ENCODE assay signal across 10 cellular contexts in genomic region chr7:3267928-3268690, GRCh38. TPM values are rescaled to one million over a fixed set of nuclear protein-coding genes. Genes with fewer than 3 reads are reported as not detected.
A peak's percentile ranks its signal among the peaks of the same experiment; 100 is the strongest.
DNase-seq lines count a peak whose midpoint lies in the region; ATAC-seq, FAIRE-seq and TF ChIP-seq lines count a peak whose summit lies in the region.
"Had no signal": no experiment of that assay in that cellular context is flagged by ENCODE, and none has a peak within 500 bp of the region (broad histone marks: within the 10 kb centered on the region; RNA-seq: fewer than 3 reads in every experiment).

No MANE protein-coding gene starts in this region.

- no peak overlapping the region for H4K91ac ChIP-seq in mesenchymal stem cell (ENCODE audit: low read length)

- H3K4me1 ChIP-seq in astrocyte (ENCODE audit: insufficient read depth, low read length) (peaks cover 12% of the 10 kb centered on the region), mesenchymal stem cell (ENCODE audit: control insufficient read depth, insufficient read depth, low read depth, low read length) (peaks cover 7% of the 10 kb centered on the region), adrenal gland (replicated peaks in 1 of 2) (no peaks in the 10 kb centered on the region)

- H3K23ac ChIP-seq in mesenchymal stem cell (ENCODE audit: low read length in 2 of 2) = no peak overlapping the region

- ATAC-seq in HG03175 (IDR thresholded peaks at IDR 0.05; ENCODE audit: unreplicated experiment) (no peak), HG02763 (IDR thresholded peaks at IDR 0.05; ENCODE audit: unreplicated experiment) (no peak)
- ATAC-seq: stimulated activated naive B cell treated with anti-CD40 and anti-IgM and Interleukin-4, amounts not matched to agents 10 μg/mL and 1 μg/mL and 100 μg/mL, for 72 hours had no signal

- H3K18ac ChIP-seq in mesenchymal stem cell (ENCODE audit: low read depth in 1 of 2, low read length in 2 of 2) = peak overlapping the region in 1 of 2 experiments; percentile 2

- H2BK120ac ChIP-seq in mesenchymal stem cell (ENCODE audit: low read depth, low read length) = no peak overlapping the region

- no peak overlapping the region for H3K14ac ChIP-seq in mesenchymal stem cell (ENCODE audit: low read length in 2 of 2)

- no peaks in the 10 kb centered on the region for H3K9me3 Mint-ChIP-seq in astrocyte (ENCODE audit: unreplicated experiment)
- H3K9me3 Mint-ChIP-seq: stimulated activated naive B cell treated with anti-CD40 and anti-IgM and Interleukin-4, amounts not matched to agents 10 μg/mL and 1 μg/mL and 100 μg/mL, for 72 hours had no signal

- H4K20me1 ChIP-seq in astrocyte (ENCODE audit: insufficient read depth, low read length) = no peaks in the 10 kb centered on the region

- H2BK15ac ChIP-seq in mesenchymal stem cell (ENCODE audit: low read depth, poor library complexity, severe bottlenecking) = no peak overlapping the region

- H3K27me3 Mint-ChIP-seq in astrocyte (ENCODE audit: low read depth, unreplicated experiment) = peaks cover 7% of the 10 kb centered on the region

- peak overlapping the region; percentile 60 for H2AK5ac ChIP-seq in mesenchymal stem cell (ENCODE audit: low read length, severe bottlenecking)

- H3K36me3 Mint-ChIP-seq in astrocyte (ENCODE audit: low read depth, unreplicated experiment) = peaks cover 2% of the 10 kb centered on the region
- H3K36me3 Mint-ChIP-seq: stimulated activated naive B cell treated with anti-CD40 and anti-IgM and Interleukin-4, amounts not matched to agents 10 μg/mL and 1 μg/mL and 100 μg/mL, for 72 hours had no signal

- DNase-seq in DMS153 treated with DMSO at 0.1 percent for 48 hours (lab: John Stamatoyannopoulos, UW; ENCODE audit: unreplicated experiment) (peak; percentile 72), NCI-H2029 (lab: John Stamatoyannopoulos, UW) (peak; percentile 88), astrocyte (ENCODE audit: low read depth) (peak; percentile 99), mesenchymal stem cell (peak; percentile 95), NCI-H526 treated with DMSO at 0.1 percent for 48 hours (lab: John Stamatoyannopoulos, UW) (no peak), adrenal gland (no peak)
- DNase-seq: NCI-H2081 treated with DMSO at 0.1 percent for 48 hours; stimulated activated naive B cell treated with anti-CD40 and anti-IgM and Interleukin-4, amounts not matched to agents 10 μg/mL and 1 μg/mL and 100 μg/mL, for 72 hours had no signal

- WGBS in mesenchymal stem cell = 25% methylated on average over 9 of the region's 10 CpGs
- 40 to 51% (median 49%) methylated on average over 8 to 10 of the region's 10 CpGs for WGBS in adrenal gland, 4 donors

- no peak overlapping the region for H3K4ac ChIP-seq in mesenchymal stem cell (ENCODE audit: low read depth in 1 of 2, low read length in 2 of 2)

- H3K27ac ChIP-seq in astrocyte (ENCODE audit: low read depth, low read length) (peak overlapping the region; percentile 76), mesenchymal stem cell (ENCODE audit: low read length, poor library complexity, severe bottlenecking) (peak overlapping the region; percentile 38), adrenal gland (no peak overlapping the region)

- H3K9me3 ChIP-seq in astrocyte (ENCODE audit: insufficient read depth, low read depth, low read length) (no peaks in the 10 kb centered on the region), mesenchymal stem cell (ENCODE audit: control insufficient read depth, low read length) (peaks cover 3% of the 10 kb centered on the region), adrenal gland (replicated peaks in 1 of 3) (no peaks in the 10 kb centered on the region)

- no peak overlapping the region for H3K27ac Mint-ChIP-seq in astrocyte (ENCODE audit: unreplicated experiment)
- H3K27ac Mint-ChIP-seq: stimulated activated naive B cell treated with anti-CD40 and anti-IgM and Interleukin-4, amounts not matched to agents 10 μg/mL and 1 μg/mL and 100 μg/mL, for 72 hours had no signal

- H3K4me2 ChIP-seq in astrocyte (ENCODE audit: low read length) (peak overlapping the region; percentile 61), mesenchymal stem cell (ENCODE audit: low read length, poor library complexity, severe bottlenecking) (no peak overlapping the region)

- H2BK5ac ChIP-seq in mesenchymal stem cell (ENCODE audit: low read depth, low read length, poor library complexity, severe bottlenecking) = no peak overlapping the region

- FAIRE-seq in astrocyte (lab: Jason Lieb, UNC) = peak; percentile 67

- H2BK12ac ChIP-seq in mesenchymal stem cell (ENCODE audit: low read length in 2 of 2) = no peak overlapping the region

- no peak overlapping the region for H3K4me3 ChIP-seq in astrocyte (ENCODE audit: insufficient read depth, low read depth, low read length)
- peak overlapping the region in 1 of 2 experiments; percentile 52 for H3K4me3 ChIP-seq in mesenchymal stem cell (ENCODE audit: insufficient read depth in 1 of 2, low read depth in 1 of 2, low read length in 2 of 2)
- no peak overlapping the region for H3K4me3 ChIP-seq in adrenal gland

- peak overlapping the region; percentile 62 for H3K9ac ChIP-seq in astrocyte (ENCODE audit: low read length)
- H3K9ac ChIP-seq in mesenchymal stem cell (ENCODE audit: low read length) = peak overlapping the region; percentile 81

- H3K79me2 ChIP-seq in astrocyte (ENCODE audit: insufficient read depth, low read length) = no peaks in the 10 kb centered on the region

- H3K36me3 ChIP-seq in astrocyte (ENCODE audit: insufficient read depth, low read length) = no peaks in the 10 kb centered on the region
- H3K36me3 ChIP-seq in mesenchymal stem cell (ENCODE audit: control insufficient read depth in 1 of 2, insufficient read depth in 2 of 2, low read depth in 1 of 2, low read length in 2 of 2) = no peaks in the 10 kb centered on the region
- no peaks in the 10 kb centered on the region for H3K36me3 ChIP-seq in adrenal gland (replicated peaks in 1 of 2)

- H3K27me3 ChIP-seq in astrocyte (ENCODE audit: insufficient read depth, low read length) (peaks cover 9% of the 10 kb centered on the region), mesenchymal stem cell (ENCODE audit: control insufficient read depth in 1 of 2, insufficient read depth in 1 of 2, low read length in 2 of 2) (peaks cover 0 to 18% of the 10 kb centered on the region in 2 experiments), adrenal gland (no peaks in the 10 kb centered on the region)

- TF ChIP-seq CTCF in astrocyte (IDR thresholded peaks at IDR 0.05; ENCODE audit: insufficient read depth, low read depth, low read length) (no peak), adrenal gland (IDR thresholded peaks at IDR 0.05) (no peak)

- H4K8ac ChIP-seq in mesenchymal stem cell (ENCODE audit: low read length) = no peak overlapping the region

- no peaks in the 10 kb centered on the region for H3K79me1 ChIP-seq in mesenchymal stem cell (replicated peaks; ENCODE audit: low read length, poor library complexity, severe bottlenecking)

- peaks cover 9% of the 10 kb centered on the region for H3K4me1 Mint-ChIP-seq in astrocyte (ENCODE audit: low read depth, unreplicated experiment)

- H2AFZ ChIP-seq in astrocyte (ENCODE audit: low read depth, low read length) (no peak overlapping the region), mesenchymal stem cell (ENCODE audit: low read depth, low read length) (no peak overlapping the region)

- intact Hi-C loops in adrenal gland (cut with DNase I) = no loop called here

- H3K4me3 Mint-ChIP-seq in astrocyte (ENCODE audit: unreplicated experiment) = no peak overlapping the region
- H3K4me3 Mint-ChIP-seq: stimulated activated naive B cell treated with anti-CD40 and anti-IgM and Interleukin-4, amounts not matched to agents 10 μg/mL and 1 μg/mL and 100 μg/mL, for 72 hours had no signal

- no peak for TF ChIP-seq POLR2A in adrenal gland (IDR thresholded peaks at IDR 0.05)

RNA-seq across cellular contexts. Expression of gene SDK1, which starts 32.9 kb away (rescaled TPM):
- 1.6 and 4.2 TPM in 2 replicates for total RNA-seq in astrocyte
- 6.1 TPM for polyA plus RNA-seq in mesenchymal stem cell (2013, experiment 1 of 2)
- 6.0 TPM for polyA plus RNA-seq in mesenchymal stem cell (2013, experiment 2 of 2)
- total RNA-seq in adrenal gland = 1 to 10 TPM in 5 of 8 donors, under 1 TPM in 3; 0.50 to 3.6 (median 1.5) TPM
- 1 to 10 TPM in 2 of 3 donors, under 1 TPM in 1; 0.79 to 1.8 (median 1.5) TPM for polyA plus RNA-seq in adrenal gland

Comparison
In these comparisons a context has a peak if more than half of its experiments do, and no peak if none do; other contexts are left out.
1. DNase-seq: peak in DMS153 treated with DMSO at 0.1 percent for 48 hours (single experiment), NCI-H2029 (single experiment), astrocyte (single experiment) and mesenchymal stem cell (single experiment); none in NCI-H526 treated with DMSO at 0.1 percent for 48 hours (single experiment) and adrenal gland (0 of 7).
2. H3K27ac ChIP-seq: peak in astrocyte (single experiment) and mesenchymal stem cell (single experiment); none in adrenal gland (0 of 5).